8 cellular contexts compared by ENCODE assay signal in the genomic region with DNA sequence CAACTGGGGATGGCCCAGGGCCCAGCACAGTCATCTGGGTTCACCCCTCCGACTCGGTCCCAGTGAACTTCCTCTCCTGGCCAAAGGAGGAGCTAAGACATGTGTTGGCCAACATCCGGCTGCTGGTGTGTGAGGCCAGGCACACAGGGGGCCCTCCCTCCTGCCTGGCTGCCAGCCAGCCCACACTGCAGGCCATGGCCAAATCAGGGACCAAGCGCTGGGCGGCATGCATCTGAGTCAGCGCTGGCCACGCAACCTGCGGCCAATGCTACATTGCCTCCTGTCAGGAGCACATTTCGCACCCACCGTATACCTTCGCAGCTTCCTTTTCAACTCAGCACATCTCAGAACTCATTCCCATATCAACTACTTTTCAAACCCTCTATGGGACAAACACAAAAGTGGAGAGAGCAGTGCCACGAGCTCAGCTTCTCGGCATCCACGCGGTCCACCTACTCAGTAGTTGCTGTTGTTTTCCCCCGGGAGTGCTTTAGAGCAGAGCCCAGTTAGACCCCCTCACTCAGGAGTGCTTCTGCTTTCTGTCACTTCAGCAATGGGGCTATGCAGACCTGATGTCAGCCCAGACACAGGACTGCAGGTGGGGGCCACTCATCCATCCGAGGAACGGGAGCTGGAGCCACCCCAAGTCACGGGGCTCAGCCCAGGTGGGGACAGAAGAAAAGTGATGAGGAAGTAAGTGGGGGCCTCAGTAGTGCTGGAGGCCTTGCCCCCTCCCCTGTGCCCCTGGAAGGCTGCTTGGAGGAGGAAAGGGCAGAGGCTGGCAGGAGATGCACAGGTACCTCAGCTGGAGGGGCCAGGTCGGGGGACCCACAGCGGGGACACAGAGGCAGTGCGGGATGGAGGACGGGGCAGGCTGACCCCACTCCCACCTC. TPM values are rescaled to one million over a fixed set of nuclear protein-coding genes. Genes with fewer than 3 reads are reported as not detected.
DNase-seq lines count a peak whose midpoint lies in the region; ATAC-seq lines count a peak whose summit lies in the region.

No MANE protein-coding gene starts in this region.

- no peaks in the 10 kb centered on the region for H3K36me3 ChIP-seq in CD8-positive, alpha-beta memory T cell (ENCODE audit: insufficient read depth, low read length)

- POLR2A ChIA-PET in CD8-positive, alpha-beta memory T cell (lab: Charles Lee), result interaction anchor here (1.0 to 1.9 kb wide), 2 partner anchors 14 to 56 kb away, joined by 3 to 9 read pairs; a partner anchor contains a TSS

- peaks cover 21 to 46% (median 26%) of the 10 kb centered on the region in 3 donors for H3K4me1 Mint-ChIP-seq in CD8-positive, alpha-beta memory T cell
- peaks cover 24 to 36% of the 10 kb centered on the region in 2 donors for H3K4me1 Mint-ChIP-seq in stimulated activated naive B cell treated with anti-CD40 and anti-IgM and Interleukin-4, amounts not matched to agents 10 μg/mL and 1 μg/mL and 100 μg/mL, for 72 hours

- H3K27me3 ChIP-seq in CD8-positive, alpha-beta memory T cell (ENCODE audit: insufficient read depth, low read length, poor library complexity, severe bottlenecking), result no peaks in the 10 kb centered on the region

- CTCF ChIA-PET in CD8-positive, alpha-beta memory T cell (lab: Charles Lee), result interaction anchor here (0.8 to 3.2 kb wide), 8 partner anchors 8 to 183 kb away, joined by 3 to 16 read pairs (median 4); a partner anchor contains a TSS

- peaks cover 20% of the 10 kb centered on the region for H3K4me1 ChIP-seq in CD8-positive, alpha-beta memory T cell (ENCODE audit: insufficient read depth, low read length)

- ATAC-seq in HG03280 (IDR thresholded peaks at IDR 0.05; ENCODE audit: unreplicated experiment) (peak; percentile 46), left colon (peak; percentile 73)
- ATAC-seq in stimulated activated naive B cell treated with anti-CD40 and anti-IgM and Interleukin-4, amounts not matched to agents 10 μg/mL and 1 μg/mL and 100 μg/mL, for 72 hours (replicated peaks), result peak; percentile 94 to 97

- no peaks in the 10 kb centered on the region for H3K9me3 Mint-ChIP-seq in CD8-positive, alpha-beta memory T cell
- H3K9me3 Mint-ChIP-seq in stimulated activated naive B cell treated with anti-CD40 and anti-IgM and Interleukin-4, amounts not matched to agents 10 μg/mL and 1 μg/mL and 100 μg/mL, for 72 hours, result no peaks in the 10 kb centered on the region

- no peaks in the 10 kb centered on the region for H3K9me3 ChIP-seq in CD8-positive, alpha-beta memory T cell (ENCODE audit: low read length)

- no peak overlapping the region for H3K4me3 ChIP-seq in CD8-positive, alpha-beta memory T cell (ENCODE audit: low read length)

- peaks cover 0 to 42% (median 0%) of the 10 kb centered on the region in 3 donors for H3K36me3 Mint-ChIP-seq in CD8-positive, alpha-beta memory T cell
- H3K36me3 Mint-ChIP-seq in stimulated activated naive B cell treated with anti-CD40 and anti-IgM and Interleukin-4, amounts not matched to agents 10 μg/mL and 1 μg/mL and 100 μg/mL, for 72 hours, result peaks cover 46 to 56% of the 10 kb centered on the region in 2 donors

- peak overlapping the region; percentile 75 to 97 (median 86) for H3K27ac Mint-ChIP-seq in CD8-positive, alpha-beta memory T cell
- H3K27ac Mint-ChIP-seq in stimulated activated naive B cell treated with anti-CD40 and anti-IgM and Interleukin-4, amounts not matched to agents 10 μg/mL and 1 μg/mL and 100 μg/mL, for 72 hours, result peak overlapping the region; percentile 92

- intact Hi-C loops in left colon (cut with DNase I, micrococcal nuclease), result no loop called here

- H3K27me3 Mint-ChIP-seq in CD8-positive, alpha-beta memory T cell, result no peaks in the 10 kb centered on the region
- H3K27me3 Mint-ChIP-seq in stimulated activated naive B cell treated with anti-CD40 and anti-IgM and Interleukin-4, amounts not matched to agents 10 μg/mL and 1 μg/mL and 100 μg/mL, for 72 hours, result no peaks in the 10 kb centered on the region

- peak in 4 of 5 donors; percentile 30 to 59 (median 34) for DNase-seq in CD8-positive, alpha-beta memory T cell
- DNase-seq in GM19240 (ENCODE audit: insufficient read length, low spot score), result peak; percentile 85
- peak; percentile 90 for DNase-seq in SIG-M5 treated with dmso at 0.1 percent for 504 hours (lab: John Stamatoyannopoulos, UW; ENCODE audit: unreplicated experiment)
- peak in 39 of 61 donors; percentile 23 to 77 (median 49) for DNase-seq in caudate nucleus (lab: John Stamatoyannopoulos, UW)
- peak; percentile 78 to 86 for DNase-seq in left colon
- peak; percentile 66 for DNase-seq in stimulated activated naive B cell treated with anti-CD40 and anti-IgM and Interleukin-4, amounts not matched to agents 10 μg/mL and 1 μg/mL and 100 μg/mL, for 72 hours
- no peak for DNase-seq in central memory CD4-positive, alpha-beta T cell

- peak overlapping the region in 5 of 7 donors; percentile 14 to 75 (median 53) for H3K4me3 Mint-ChIP-seq in CD8-positive, alpha-beta memory T cell
- peak overlapping the region; percentile 13 to 57 for H3K4me3 Mint-ChIP-seq in stimulated activated naive B cell treated with anti-CD40 and anti-IgM and Interleukin-4, amounts not matched to agents 10 μg/mL and 1 μg/mL and 100 μg/mL, for 72 hours

- H3K27ac ChIP-seq in CD8-positive, alpha-beta memory T cell (ENCODE audit: low read depth, low read length), result peak overlapping the region; percentile 24
- peak overlapping the region; percentile 40 for H3K27ac ChIP-seq in caudate nucleus (ENCODE audit: low read depth, low read length)

RNA-seq across cellular contexts. Expression of a gene that starts 13.9 kb away (rescaled TPM):
- total RNA-seq in CD8-positive, alpha-beta memory T cell, result 10 to 100 TPM; 59.9 to 62.9 TPM
- polyA plus RNA-seq in CD8-positive, alpha-beta memory T cell, result 103 TPM
- 10 to 100 TPM; 17.7 to 30.8 TPM for total RNA-seq in left colon

RNA-seq across cellular contexts. Expression of a gene that starts 24.2 kb away (rescaled TPM):
- total RNA-seq in CD8-positive, alpha-beta memory T cell, result 10 to 100 TPM; 43.2 to 43.6 TPM
- polyA plus RNA-seq in CD8-positive, alpha-beta memory T cell, result 66.4 TPM
- 10 to 100 TPM; 41.5 to 62.2 TPM for total RNA-seq in left colon
